ENCODE assay signal across 13 cellular contexts in the genomic region with DNA sequence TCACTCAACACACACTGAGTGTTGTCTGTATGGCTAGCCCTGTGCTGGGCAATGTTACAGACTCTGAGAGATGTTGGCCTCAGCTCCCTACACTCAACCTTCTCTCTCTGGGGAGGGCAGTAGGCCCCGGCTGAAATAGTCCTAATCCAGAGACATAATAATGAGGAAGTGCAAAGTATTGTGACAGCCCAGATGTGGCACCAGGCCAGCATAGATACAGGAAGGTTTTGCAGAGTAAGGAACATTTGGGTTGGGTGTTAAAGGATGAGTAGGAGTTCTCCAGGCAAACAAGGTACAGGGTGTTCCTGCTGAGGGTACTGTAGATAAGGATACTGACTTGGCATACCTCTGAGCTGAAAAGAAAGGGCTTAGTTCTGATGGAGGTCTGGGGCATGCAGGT. TPM values are rescaled to one million over a fixed set of nuclear protein-coding genes. Genes with fewer than 3 reads are reported as not detected.
A peak's percentile ranks its signal among the peaks of the same experiment; 100 is the strongest.
DNase-seq lines count a peak whose midpoint lies in the region; ATAC-seq and TF ChIP-seq lines count a peak whose summit lies in the region.
"Had no signal": no experiment of that assay in that cellular context is flagged by ENCODE, and none has a peak within 500 bp of the region (broad histone marks: within the 10 kb centered on the region; RNA-seq: fewer than 3 reads in every experiment).

No MANE protein-coding gene starts in this region.

- H3K27ac Mint-ChIP-seq in IgD-negative memory B cell: peak overlapping the region in 2 of 3 donors; percentile 43 to 47
- no peak overlapping the region for H3K27ac Mint-ChIP-seq in activated CD4-positive, alpha-beta memory T cell treated with anti-CD3 and anti-CD28 coated beads for 36 hours
- H3K27ac Mint-ChIP-seq in natural killer cell treated with Interleukin-12 subunit alpha and Interleukin-12 subunit beta and Interleukin-15 and Interleukin-18, amount 100 ng/mL, for 72 hours: peak overlapping the region in 1 of 2 donors; percentile 72

- peak; percentile 70 for DNase-seq in SIG-M5 treated with dmso at 0.1 percent for 504 hours (lab: John Stamatoyannopoulos, UW; ENCODE audit: unreplicated experiment)
- no peak for DNase-seq in SIG-M5 (lab: John Stamatoyannopoulos, UW)
- DNase-seq in activated CD4-positive, alpha-beta memory T cell treated with anti-CD3 and anti-CD28 coated beads for 36 hours: no peak
- DNase-seq in natural killer cell treated with Interleukin-12 subunit alpha and Interleukin-12 subunit beta and Interleukin-15 and Interleukin-18, amount 100 ng/mL, for 72 hours (ENCODE audit: low spot score): no peak
- no peak for DNase-seq in NCI-H1436 (lab: John Stamatoyannopoulos, UW)
- no peak for DNase-seq in GOT3 (lab: John Stamatoyannopoulos, UW)
- DNase-seq: 8988T; NCI-H774; stimulated activated CD4-positive, alpha-beta T cell treated with anti-CD3 and anti-CD28 coated beads, Interleukin-2, amount 100 ng/mL, for 24 hours; stimulated activated naive CD4-positive, alpha-beta T cell treated with Interleukin-2 at 50 U/mL for 16 hours had no signal

- intact Hi-C loops in activated CD4-positive, alpha-beta memory T cell treated with anti-CD3 and anti-CD28 coated beads for 36 hours (cut with micrococcal nuclease): no loop called here

- no peak for TF ChIP-seq POLR2A in GM18505 (IDR thresholded peaks at IDR 0.05; ENCODE audit: borderline replicate concordance, extremely low read depth, insufficient read depth, insufficient read length)

- H3K4me1 Mint-ChIP-seq in IgD-negative memory B cell: peaks cover 23 to 27% (median 24%) of the 10 kb centered on the region in 3 donors
- peaks cover 34% of the 10 kb centered on the region for H3K4me1 Mint-ChIP-seq in activated CD4-positive, alpha-beta memory T cell treated with anti-CD3 and anti-CD28 coated beads for 36 hours (ENCODE audit: low read depth)
- H3K4me1 Mint-ChIP-seq in natural killer cell treated with Interleukin-12 subunit alpha and Interleukin-12 subunit beta and Interleukin-15 and Interleukin-18, amount 100 ng/mL, for 72 hours (ENCODE audit: low read depth in 2 of 2): peaks cover 28 to 37% of the 10 kb centered on the region in 2 donors

- no peaks in the 10 kb centered on the region for H3K36me3 Mint-ChIP-seq in IgD-negative memory B cell
- no peaks in the 10 kb centered on the region for H3K36me3 Mint-ChIP-seq in activated CD4-positive, alpha-beta memory T cell treated with anti-CD3 and anti-CD28 coated beads for 36 hours
- no peaks in the 10 kb centered on the region for H3K36me3 Mint-ChIP-seq in natural killer cell treated with Interleukin-12 subunit alpha and Interleukin-12 subunit beta and Interleukin-15 and Interleukin-18, amount 100 ng/mL, for 72 hours

- peak overlapping the region; percentile 2 to 78 (median 40) for H3K4me3 Mint-ChIP-seq in IgD-negative memory B cell
- H3K4me3 Mint-ChIP-seq in activated CD4-positive, alpha-beta memory T cell treated with anti-CD3 and anti-CD28 coated beads for 36 hours: peak overlapping the region; percentile 43
- peak overlapping the region; percentile 91 for H3K4me3 Mint-ChIP-seq in natural killer cell treated with Interleukin-12 subunit alpha and Interleukin-12 subunit beta and Interleukin-15 and Interleukin-18, amount 100 ng/mL, for 72 hours

- H3K27me3 Mint-ChIP-seq in IgD-negative memory B cell: peaks cover 7% of the 10 kb centered on the region
- peaks cover 7% of the 10 kb centered on the region for H3K27me3 Mint-ChIP-seq in activated CD4-positive, alpha-beta memory T cell treated with anti-CD3 and anti-CD28 coated beads for 36 hours
- peaks cover 8 to 10% of the 10 kb centered on the region in 2 donors for H3K27me3 Mint-ChIP-seq in natural killer cell treated with Interleukin-12 subunit alpha and Interleukin-12 subunit beta and Interleukin-15 and Interleukin-18, amount 100 ng/mL, for 72 hours

- CTCF ChIA-PET in activated CD4-positive, alpha-beta memory T cell treated with anti-CD3 and anti-CD28 coated beads for 36 hours (lab: Charles Lee): interaction anchor here (5.6 kb wide), 1 partner anchor 11 kb away, joined by 48 read pairs; no protein-coding TSS in a partner anchor

- ATAC-seq in natural killer cell treated with Interleukin-12 subunit alpha and Interleukin-12 subunit beta and Interleukin-15 and Interleukin-18, amount 100 ng/mL, for 72 hours: no peak
- ATAC-seq in GM18505 (IDR thresholded peaks at IDR 0.05; ENCODE audit: unreplicated experiment): no peak

- no peaks in the 10 kb centered on the region for H3K9me3 Mint-ChIP-seq in IgD-negative memory B cell
- no peaks in the 10 kb centered on the region for H3K9me3 Mint-ChIP-seq in activated CD4-positive, alpha-beta memory T cell treated with anti-CD3 and anti-CD28 coated beads for 36 hours
- H3K9me3 Mint-ChIP-seq in natural killer cell treated with Interleukin-12 subunit alpha and Interleukin-12 subunit beta and Interleukin-15 and Interleukin-18, amount 100 ng/mL, for 72 hours: no peaks in the 10 kb centered on the region

- POLR2A ChIA-PET in activated CD4-positive, alpha-beta memory T cell treated with anti-CD3 and anti-CD28 coated beads for 36 hours (lab: Charles Lee): no interaction called here

RNA-seq across cellular contexts. Expression of gene LIN7B, which starts 2.4 kb away (rescaled TPM):
- polyA plus RNA-seq in IgD-negative memory B cell: 8.3 TPM
- 1 to 10 TPM; 5.1 to 5.6 TPM for total RNA-seq in activated CD4-positive, alpha-beta memory T cell treated with anti-CD3 and anti-CD28 coated beads for 36 hours
- 1 to 10 TPM; 6.0 to 6.1 TPM for total RNA-seq in natural killer cell treated with Interleukin-12 subunit alpha and Interleukin-12 subunit beta and Interleukin-15 and Interleukin-18, amount 100 ng/mL, for 72 hours

RNA-seq across cellular contexts. Expression of gene C19orf73, which starts 2.4 kb away (rescaled TPM):
- 2.6 TPM for polyA plus RNA-seq in IgD-negative memory B cell
- total RNA-seq in activated CD4-positive, alpha-beta memory T cell treated with anti-CD3 and anti-CD28 coated beads for 36 hours: 1 to 10 TPM; 1.4 TPM
- 1 to 10 TPM in 1 of 2 donors, under 1 TPM in 1; 0.95 to 2.9 TPM for total RNA-seq in natural killer cell treated with Interleukin-12 subunit alpha and Interleukin-12 subunit beta and Interleukin-15 and Interleukin-18, amount 100 ng/mL, for 72 hours
- total RNA-seq: fibroblast of villous mesenchyme had no signal

RNA-seq across cellular contexts. Expression of gene PPFIA3, which starts 2.8 kb away (rescaled TPM):
- polyA plus RNA-seq in IgD-negative memory B cell: not detected
- total RNA-seq in activated CD4-positive, alpha-beta memory T cell treated with anti-CD3 and anti-CD28 coated beads for 36 hours: 1 to 10 TPM; 3.5 to 5.0 TPM
- total RNA-seq in natural killer cell treated with Interleukin-12 subunit alpha and Interleukin-12 subunit beta and Interleukin-15 and Interleukin-18, amount 100 ng/mL, for 72 hours: 10 to 100 TPM in 1 of 2 donors, 1 to 10 TPM in 1; 7.0 to 11.3 TPM

RNA-seq across cellular contexts. Expression of gene SNRNP70, which starts 31.3 kb away (rescaled TPM):
- 67.0 TPM for polyA plus RNA-seq in IgD-negative memory B cell
- 100 to 1,000 TPM; 180 to 190 TPM for total RNA-seq in activated CD4-positive, alpha-beta memory T cell treated with anti-CD3 and anti-CD28 coated beads for 36 hours
- 100 to 1,000 TPM; 185 to 346 TPM for total RNA-seq in natural killer cell treated with Interleukin-12 subunit alpha and Interleukin-12 subunit beta and Interleukin-15 and Interleukin-18, amount 100 ng/mL, for 72 hours

RNA-seq across cellular contexts. Expression of gene HRC, which starts 38.7 kb away (rescaled TPM):
- polyA plus RNA-seq in IgD-negative memory B cell: not detected
- total RNA-seq in activated CD4-positive, alpha-beta memory T cell treated with anti-CD3 and anti-CD28 coated beads for 36 hours: not detected
- total RNA-seq in natural killer cell treated with Interleukin-12 subunit alpha and Interleukin-12 subunit beta and Interleukin-15 and Interleukin-18, amount 100 ng/mL, for 72 hours: not detected

Comparison
In these comparisons a context has a peak if more than half of its experiments do, and no peak if none do; other contexts are left out.
1. H3K4me3 Mint-ChIP-seq: peak in every context shown above with its lines; median percentile 91 in natural killer cell treated with Interleukin-12 subunit alpha and Interleukin-12 subunit beta and Interleukin-15 and Interleukin-18, amount 100 ng/mL, for 72 hours; 43 in activated CD4-positive, alpha-beta memory T cell treated with anti-CD3 and anti-CD28 coated beads for 36 hours; 40 in IgD-negative memory B cell.